13 cellular contexts compared by ENCODE assay signal in the genomic region with DNA sequence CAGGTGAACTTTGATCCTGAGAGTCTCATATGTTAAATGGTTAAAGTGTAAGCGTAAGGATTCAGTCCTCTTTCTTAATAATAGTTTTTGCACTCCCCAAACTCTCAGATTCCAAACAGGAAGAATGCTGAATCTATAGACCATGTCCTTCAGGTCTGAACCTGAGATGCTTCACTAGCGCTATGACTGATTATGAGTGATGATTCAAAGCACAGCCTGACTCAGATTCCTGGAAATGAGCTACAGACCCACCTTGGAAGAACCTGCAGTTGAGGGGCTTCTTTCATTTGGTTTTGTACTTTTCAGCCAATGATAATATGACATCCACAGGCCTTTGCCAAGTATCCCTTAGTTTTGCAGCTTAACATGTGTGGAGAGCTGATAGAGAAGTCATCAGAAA. TPM values are rescaled to one million over a fixed set of nuclear protein-coding genes. Genes with fewer than 3 reads are reported as not detected.
DNase-seq lines count a peak whose midpoint lies in the region; FAIRE-seq and TF ChIP-seq lines count a peak whose summit lies in the region.
"Had no signal": no experiment of that assay in that cellular context is flagged by ENCODE, and none has a peak within 500 bp of the region (broad histone marks: within the 10 kb centered on the region; RNA-seq: fewer than 3 reads in every experiment).

No MANE protein-coding gene starts in this region.

- intact Hi-C loops in mammary epithelial cell (cut with micrococcal nuclease) (loop anchor here (5.0 kb wide), 1 partner anchor 110 kb away; no protein-coding TSS in a partner anchor), spleen (cut with DNase I; ENCODE audit: low total_unique reads) (no loop called here)
- intact Hi-C loops in activated CD4-positive, alpha-beta T cell treated with anti-CD3 and anti-CD28 coated beads, Interleukin-2, amount 10 ng/mL, durations not matched to agents 24 days and 14 days (cut with micrococcal nuclease), result no loop called here

- H3K4me1 ChIP-seq in mammary epithelial cell (ENCODE audit: insufficient read depth, low read length) (peaks cover 33% of the 10 kb centered on the region), spleen (peaks cover 0 to 8% (median 0%) of the 10 kb centered on the region in 6 donors)

- no peaks in the 10 kb centered on the region for H3K4me1 Mint-ChIP-seq in activated CD4-positive, alpha-beta T cell treated with anti-CD3 and anti-CD28 coated beads, Interleukin-2, amount 10 ng/mL, durations not matched to agents 24 days and 14 days
- H3K4me1 Mint-ChIP-seq: activated naive CD8-positive, alpha-beta T cell treated with anti-CD3 and anti-CD28 coated beads, Interleukin-2, amount 10 ng/mL, durations not matched to agents 7 days and 5 days had no signal

- H3K79me2 ChIP-seq in mammary epithelial cell (ENCODE audit: insufficient read depth, low read length), result peaks cover 11% of the 10 kb centered on the region

- in situ Hi-C loops in mammary epithelial cell (cut with MboI; ENCODE audit: low sequenced_read_pairs in 2 of 2), result no loop called here

- TF ChIP-seq CTCF in mammary epithelial cell (conservative IDR thresholded peaks at IDR 0.05 in 1 of 2, IDR thresholded peaks at IDR 0.05 in 1 of 2; ENCODE audit: extremely low read depth in 1 of 2, insufficient read depth in 1 of 2, low read depth in 1 of 2, low read length in 2 of 2), result no peak
- no peak for TF ChIP-seq CTCF in spleen (IDR thresholded peaks at IDR 0.05 in 8 of 11, conservative IDR thresholded peaks at IDR 0.05 in 3 of 11)
- TF ChIP-seq CTCF in GM20000 (IDR thresholded peaks at IDR 0.05; ENCODE audit: extremely low read depth, missing control alignments), result no peak

- CTCF ChIA-PET in mammary epithelial cell (lab: Charles Lee; ENCODE audit: low non-redundant PET), result interaction anchor here (0.7 kb wide), 1 partner anchor 372 kb away, joined by 3 read pairs; no protein-coding TSS in a partner anchor

- no peaks in the 10 kb centered on the region for H3K9me3 ChIP-seq in mammary epithelial cell (replicated peaks; ENCODE audit: insufficient read depth, low read length)
- no peaks in the 10 kb centered on the region for H3K9me3 ChIP-seq in spleen
- H3K9me3 ChIP-seq: SJSA1 had no signal

- BruUV-seq in mammary epithelial cell (replicated peaks; lab: Mats Ljungman, UMichigan), result no TSS peak

- H3K36me3 Mint-ChIP-seq in activated CD4-positive, alpha-beta T cell treated with anti-CD3 and anti-CD28 coated beads, Interleukin-2, amount 10 ng/mL, durations not matched to agents 24 days and 14 days (ENCODE audit: low read depth), result no peaks in the 10 kb centered on the region
- H3K36me3 Mint-ChIP-seq: activated naive CD8-positive, alpha-beta T cell treated with anti-CD3 and anti-CD28 coated beads, Interleukin-2, amount 10 ng/mL, durations not matched to agents 7 days and 5 days had no signal

- no peak overlapping the region for H3K27ac ChIP-seq in mammary epithelial cell (ENCODE audit: insufficient read depth, low read depth, low read length)
- peak overlapping the region in 4 of 8 donors; percentile 7 to 77 (median 30) for H3K27ac ChIP-seq in spleen
- H3K27ac ChIP-seq: SJSA1 had no signal

- DNase-seq in HTR-8/SVneo (ENCODE audit: insufficient read length, low spot score) (no peak), mammary epithelial cell (peak; percentile 49), kidney glomerular epithelial cell (lab: John Stamatoyannopoulos, UW) (peak; percentile 81), spleen (no peak), islet precursor cell (no peak), GM20000 (ENCODE audit: low spot score) (no peak), DMS 273 treated with DMSO at 0.1 percent for 48 hours (lab: John Stamatoyannopoulos, UW) (no peak)
- DNase-seq in activated CD4-positive, alpha-beta T cell treated with anti-CD3 and anti-CD28 coated beads, Interleukin-2, amount 10 ng/mL, durations not matched to agents 24 days and 14 days, result no peak
- DNase-seq: activated naive CD8-positive, alpha-beta T cell treated with anti-CD3 and anti-CD28 coated beads, Interleukin-2, amount 10 ng/mL, durations not matched to agents 7 days and 5 days; NCI-H69; posterior cingulate gyrus had no signal

- H3K9me3 Mint-ChIP-seq in activated CD4-positive, alpha-beta T cell treated with anti-CD3 and anti-CD28 coated beads, Interleukin-2, amount 10 ng/mL, durations not matched to agents 24 days and 14 days, result no peaks in the 10 kb centered on the region
- H3K9me3 Mint-ChIP-seq: activated naive CD8-positive, alpha-beta T cell treated with anti-CD3 and anti-CD28 coated beads, Interleukin-2, amount 10 ng/mL, durations not matched to agents 7 days and 5 days had no signal

- peak overlapping the region; percentile 81 for H2AFZ ChIP-seq in mammary epithelial cell (ENCODE audit: low read depth, low read length)

- dilution Hi-C loops in mammary epithelial cell (cut with HindIII; ENCODE audit: low sequenced_read_pairs), result no loop called here

- peak overlapping the region; percentile 91 for H3K4me2 ChIP-seq in mammary epithelial cell (ENCODE audit: insufficient read depth, low read depth, low read length)

- WGBS in mammary epithelial cell (ENCODE audit: low coverage, missing lambda C conversion rate), result 52% methylated on average over 2 of the region's 2 CpGs
- 61 to 77% (median 66%) methylated on average over 2 of the region's 2 CpGs for WGBS in spleen, 5 donors

- peak; percentile 63 for FAIRE-seq in HTR-8/SVneo (lab: Jason Lieb, UNC)
- FAIRE-seq: GM12891 had no signal

- H3K27me3 ChIP-seq in mammary epithelial cell (ENCODE audit: insufficient read depth, low read length), result no peaks in the 10 kb centered on the region
- peaks cover 0 to 49% (median 9%) of the 10 kb centered on the region in 7 donors for H3K27me3 ChIP-seq in spleen (replicated peaks in 1 of 7)
- H3K27me3 ChIP-seq: SJSA1 had no signal

- H3K4me3 ChIP-seq in mammary epithelial cell (replicated peaks in 1 of 3; ENCODE audit: insufficient read depth in 1 of 3, low read depth in 2 of 3, low read length in 3 of 3) (peak overlapping the region in 2 of 3 experiments; percentile 73 to 78), spleen (peak overlapping the region in 7 of 8 donors; percentile 1 to 63 (median 26))

- H4K20me1 ChIP-seq in mammary epithelial cell (ENCODE audit: insufficient read depth, low read length), result no peaks in the 10 kb centered on the region

- no peak for TF ChIP-seq POLR2A in spleen (IDR thresholded peaks at IDR 0.05)

- H3K27me3 Mint-ChIP-seq in activated CD4-positive, alpha-beta T cell treated with anti-CD3 and anti-CD28 coated beads, Interleukin-2, amount 10 ng/mL, durations not matched to agents 24 days and 14 days, result peaks cover 23% of the 10 kb centered on the region

- H3K4me3 Mint-ChIP-seq in activated CD4-positive, alpha-beta T cell treated with anti-CD3 and anti-CD28 coated beads, Interleukin-2, amount 10 ng/mL, durations not matched to agents 24 days and 14 days, result no peak overlapping the region
- H3K4me3 Mint-ChIP-seq: activated naive CD8-positive, alpha-beta T cell treated with anti-CD3 and anti-CD28 coated beads, Interleukin-2, amount 10 ng/mL, durations not matched to agents 7 days and 5 days had no signal

- no peak overlapping the region for H3K27ac Mint-ChIP-seq in activated CD4-positive, alpha-beta T cell treated with anti-CD3 and anti-CD28 coated beads, Interleukin-2, amount 10 ng/mL, durations not matched to agents 24 days and 14 days
- H3K27ac Mint-ChIP-seq: activated naive CD8-positive, alpha-beta T cell treated with anti-CD3 and anti-CD28 coated beads, Interleukin-2, amount 10 ng/mL, durations not matched to agents 7 days and 5 days had no signal

- H3K36me3 ChIP-seq in mammary epithelial cell (ENCODE audit: insufficient read depth, low read length) (no peaks in the 10 kb centered on the region), spleen (no peaks in the 10 kb centered on the region)
- H3K36me3 ChIP-seq: SJSA1 had no signal

- H3K9ac ChIP-seq in mammary epithelial cell (ENCODE audit: insufficient read depth, low read length), result no peak overlapping the region

RNA-seq across cellular contexts. Expression of gene EDNRA, which starts 1.4 kb away (rescaled TPM):
- total RNA-seq in mammary epithelial cell (10 to 100 TPM; 19.2 to 35.4 TPM), spleen (10 to 100 TPM in 5 of 7 donors, 1 to 10 TPM in 2; 6.2 to 21.4 (median 14.6) TPM)
- polyA plus RNA-seq in mammary epithelial cell (14.1 TPM), spleen (1 to 10 TPM; 1.0 to 1.9 (median 1.3) TPM)
- 49.6 TPM for polyA minus RNA-seq in mammary epithelial cell
- not detected in 2 replicates for total RNA-seq in activated CD4-positive, alpha-beta T cell treated with anti-CD3 and anti-CD28 coated beads, Interleukin-2, amount 10 ng/mL, durations not matched to agents 24 days and 14 days
- total RNA-seq: activated naive CD8-positive, alpha-beta T cell treated with anti-CD3 and anti-CD28 coated beads, Interleukin-2, amount 10 ng/mL, durations not matched to agents 7 days and 5 days had no signal

Comparison
In these comparisons a context has a peak if more than half of its experiments do, and no peak if none do; other contexts are left out.
1. DNase-seq: peak in mammary epithelial cell (single experiment) and kidney glomerular epithelial cell (single experiment); none in HTR-8/SVneo (single experiment), spleen (single experiment), islet precursor cell (single experiment), activated CD4-positive, alpha-beta T cell treated with anti-CD3 and anti-CD28 coated beads, Interleukin-2, amount 10 ng/mL, durations not matched to agents 24 days and 14 days (single experiment), GM20000 (single experiment) and DMS 273 treated with DMSO at 0.1 percent for 48 hours (single experiment).